In the genomic region with DNA sequence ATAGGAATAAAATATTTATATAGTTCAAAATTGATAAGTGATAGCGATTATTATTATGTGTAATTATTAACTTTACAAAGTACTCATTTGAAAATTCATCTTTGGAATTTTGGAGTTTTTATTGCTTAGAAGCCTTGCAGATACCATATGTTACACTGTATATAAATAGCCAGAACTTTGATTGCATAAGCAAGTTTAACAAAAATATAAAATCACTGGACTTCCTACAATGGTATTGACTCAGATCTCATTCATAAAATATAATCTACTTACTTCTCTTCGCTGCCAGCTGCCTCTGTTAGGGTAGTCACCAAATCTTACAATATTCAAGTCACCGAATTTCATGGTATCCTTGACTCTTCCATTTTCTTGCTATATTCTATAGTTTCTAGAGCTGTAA, we compare ENCODE assay signal across 29 cellular contexts. TPM values are rescaled to one million over a fixed set of nuclear protein-coding genes. Genes with fewer than 3 reads are reported as not detected.
DNase-seq lines count a peak whose midpoint lies in the region; ATAC-seq, FAIRE-seq and TF ChIP-seq lines count a peak whose summit lies in the region.
"Had no signal": no experiment of that assay in that cellular context is flagged by ENCODE, and none has a peak within 500 bp of the region (broad histone marks: within the 10 kb centered on the region; RNA-seq: fewer than 3 reads in every experiment).

No MANE protein-coding gene starts in this region.

- H3K4me2 ChIP-seq in OCI-LY3 (ENCODE audit: low read length) (peak overlapping the region; percentile 35), mammary epithelial cell (ENCODE audit: insufficient read depth, low read depth, low read length) (no peak overlapping the region)
- H3K4me2 ChIP-seq: A549; BLaER1 treated with 17β-estradiol and CSF1 and Interleukin-3, amounts not matched to agents 10 nM and 100 nM had no signal

- peaks cover 82% of the 10 kb centered on the region for H4K20me1 ChIP-seq in OCI-LY3 (ENCODE audit: insufficient read depth, low read length)
- no peaks in the 10 kb centered on the region for H4K20me1 ChIP-seq in mammary epithelial cell (ENCODE audit: insufficient read depth, low read length)
- H4K20me1 ChIP-seq: BLaER1 treated with 17β-estradiol and CSF1 and Interleukin-3, amounts not matched to agents 10 nM and 100 nM had no signal

- H3K4me1 ChIP-seq in OCI-LY3 (ENCODE audit: low read length), result peaks cover 26% of the 10 kb centered on the region
- H3K4me1 ChIP-seq in small intestine (ENCODE audit: control insufficient read depth in 2 of 2, insufficient read depth in 1 of 2, low read depth in 1 of 2, low read length in 1 of 2), result no peaks in the 10 kb centered on the region
- no peaks in the 10 kb centered on the region for H3K4me1 ChIP-seq in mammary epithelial cell (ENCODE audit: insufficient read depth, low read length)
- H3K4me1 ChIP-seq: A549; BLaER1 treated with 17β-estradiol and CSF1 and Interleukin-3, amounts not matched to agents 10 nM and 100 nM; Caco-2 had no signal

- in situ Hi-C loops in mammary epithelial cell (cut with MboI; ENCODE audit: low sequenced_read_pairs in 2 of 2), result no loop called here

- H3K9me3 ChIP-seq in OCI-LY3 (ENCODE audit: insufficient read depth, low read length) (no peaks in the 10 kb centered on the region), small intestine (ENCODE audit: control insufficient read depth, low read depth) (no peaks in the 10 kb centered on the region), mammary epithelial cell (replicated peaks; ENCODE audit: insufficient read depth, low read length) (no peaks in the 10 kb centered on the region)
- H3K9me3 ChIP-seq: A549; BLaER1 treated with 17β-estradiol and CSF1 and Interleukin-3, amounts not matched to agents 10 nM and 100 nM; Caco-2 had no signal

- H3K27me3 ChIP-seq in OCI-LY3 (ENCODE audit: low read depth, low read length), result no peaks in the 10 kb centered on the region
- H3K27me3 ChIP-seq in small intestine (ENCODE audit: control insufficient read depth in 2 of 2, insufficient read depth in 2 of 2, low read length in 2 of 2), result no peaks in the 10 kb centered on the region
- peaks cover 2% of the 10 kb centered on the region for H3K27me3 ChIP-seq in mammary epithelial cell (ENCODE audit: insufficient read depth, low read length)
- H3K27me3 ChIP-seq: BLaER1 treated with 17β-estradiol and CSF1 and Interleukin-3, amounts not matched to agents 10 nM and 100 nM had no signal

- CTCF ChIA-PET in mammary epithelial cell (lab: Charles Lee; ENCODE audit: low non-redundant PET), result no interaction called here

- intact Hi-C loops in mammary epithelial cell (cut with micrococcal nuclease), result no loop called here

- no peak overlapping the region for H2AFZ ChIP-seq in OCI-LY3 (ENCODE audit: low read depth, low read length)
- no peak overlapping the region for H2AFZ ChIP-seq in mammary epithelial cell (ENCODE audit: low read depth, low read length)

- 51 to 77% (median 57%) methylated on average over 3 of the region's 3 CpGs for WGBS in small intestine, 3 donors
- WGBS in mammary epithelial cell (ENCODE audit: low coverage, missing lambda C conversion rate), result 69% methylated on average over 3 of the region's 3 CpGs

- peaks cover 51% of the 10 kb centered on the region for H3K36me3 ChIP-seq in OCI-LY3 (replicated peaks; ENCODE audit: low read depth, low read length)
- H3K36me3 ChIP-seq in small intestine (ENCODE audit: control insufficient read depth in 2 of 2, insufficient read depth in 2 of 2, low read length in 2 of 2), result no peaks in the 10 kb centered on the region
- H3K36me3 ChIP-seq in mammary epithelial cell (ENCODE audit: insufficient read depth, low read length), result no peaks in the 10 kb centered on the region
- H3K36me3 ChIP-seq: BLaER1 treated with 17β-estradiol and CSF1 and Interleukin-3, amounts not matched to agents 10 nM and 100 nM had no signal

- dilution Hi-C loops in mammary epithelial cell (cut with HindIII; ENCODE audit: low sequenced_read_pairs), result no loop called here

- no peak overlapping the region for H3K9ac ChIP-seq in OCI-LY3 (ENCODE audit: low read length)
- no peak overlapping the region for H3K9ac ChIP-seq in mammary epithelial cell (ENCODE audit: insufficient read depth, low read length)
- H3K9ac ChIP-seq: BLaER1 treated with 17β-estradiol and CSF1 and Interleukin-3, amounts not matched to agents 10 nM and 100 nM had no signal

- peak; percentile 10 for FAIRE-seq in small intestine (lab: Jason Lieb, UNC)
- FAIRE-seq: A549, GM12878, GM12892, GM18507 had no signal

- no peak overlapping the region for H3K4me3 ChIP-seq in OCI-LY3 (ENCODE audit: low read length)
- H3K4me3 ChIP-seq in small intestine (ENCODE audit: low read depth in 1 of 2, low read length in 2 of 2), result no peak overlapping the region
- no peak overlapping the region for H3K4me3 ChIP-seq in mammary epithelial cell (replicated peaks in 1 of 3; ENCODE audit: insufficient read depth in 1 of 3, low read depth in 2 of 3, low read length in 3 of 3)
- H3K4me3 ChIP-seq: A549; BLaER1 treated with 17β-estradiol and CSF1 and Interleukin-3, amounts not matched to agents 10 nM and 100 nM; GM12878 had no signal

- ATAC-seq in HG02973 (IDR thresholded peaks at IDR 0.05; ENCODE audit: unreplicated experiment), result no peak
- ATAC-seq: A549; CD8-positive, alpha-beta T cell; GM12878 had no signal

- H3K79me2 ChIP-seq in OCI-LY3 (ENCODE audit: low read length), result peaks cover 100% of the 10 kb centered on the region
- no peaks in the 10 kb centered on the region for H3K79me2 ChIP-seq in mammary epithelial cell (ENCODE audit: insufficient read depth, low read length)

- DNase-seq in inferior parietal cortex (ENCODE audit: extremely low spot score) (peak; percentile 50), small intestine (no peak), superior temporal gyrus (ENCODE audit: extremely low spot score) (peak; percentile 65), mammary epithelial cell (no peak), D341Med (ENCODE audit: low spot score) (no peak)
- DNase-seq: AML-193; Caco-2; Calu3; CD4-positive, alpha-beta T cell; CD8-positive, alpha-beta T cell; DMS 273 treated with DMSO at 0.1 percent for 48 hours; DMS153; DMS53; DMS79; DND-41; EL; GDM1 had no signal

- TF ChIP-seq CTCF in OCI-LY3 (IDR thresholded peaks at IDR 0.05; ENCODE audit: low read depth, low read length) (no peak), mammary epithelial cell (conservative IDR thresholded peaks at IDR 0.05 in 1 of 2, IDR thresholded peaks at IDR 0.05 in 1 of 2; ENCODE audit: extremely low read depth in 1 of 2, insufficient read depth in 1 of 2, low read depth in 1 of 2, low read length in 2 of 2) (no peak)

- H3K27ac ChIP-seq in OCI-LY3 (ENCODE audit: low read length) (no peak overlapping the region), small intestine (ENCODE audit: low read depth in 1 of 2, low read length in 1 of 2) (no peak overlapping the region), mammary epithelial cell (ENCODE audit: insufficient read depth, low read depth, low read length) (no peak overlapping the region)
- H3K27ac ChIP-seq: 22Rv1; A549; BLaER1 treated with 17β-estradiol and CSF1 and Interleukin-3, amounts not matched to agents 10 nM and 100 nM; C4-2B had no signal

- BruUV-seq in mammary epithelial cell (replicated peaks; lab: Mats Ljungman, UMichigan), result no TSS peak

RNA-seq across cellular contexts. Expression of gene KLHL14, which starts 22.5 kb away (rescaled TPM):
- polyA plus RNA-seq in small intestine, result under 1 TPM in 1 of 3 donors, not detected in 2; 0.39 TPM
- not detected for total RNA-seq in mammary epithelial cell
- polyA plus RNA-seq in mammary epithelial cell, result not detected
- polyA minus RNA-seq in mammary epithelial cell, result not detected
- total RNA-seq: A172; Caco-2; CD4-positive, alpha-beta T cell; G401 had no signal
- polyA plus RNA-seq: A549, BJ had no signal

Comparison
In these comparisons a context has a peak if more than half of its experiments do, and no peak if none do; other contexts are left out.
1. DNase-seq: peak in inferior parietal cortex (single experiment) and superior temporal gyrus (single experiment); none in small intestine (single experiment), mammary epithelial cell (single experiment) and D341Med (single experiment).